Comparison of ENCODE assay signal across 1 cellular context in genomic region chr5:54844905-54845566, GRCh38.
A peak's percentile ranks its signal among the peaks of the same experiment; 100 is the strongest.
TF ChIP-seq lines count a peak whose summit lies in the region.

No MANE protein-coding gene starts in this region.

TF ChIP-seq in K562, 482 proteins besides CTCF, POLR2A, EP300 and RAD21 (continued from another document):
- TF ChIP-seq MGA (IDR thresholded peaks at IDR 0.05) (0 out of 2 replicates have a peak, but pooled peaks have one; percentile 11), EGR1 (conservative IDR thresholded peaks at IDR 0.05) (no peak), ATF3 (IDR thresholded peaks at IDR 0.05) (no peak), ATF3 (CRISPR knock-in tag; conservative IDR thresholded peaks at IDR 0.05) (no peak), SMC3 (conservative IDR thresholded peaks at IDR 0.05; ENCODE audit: insufficient read depth, low read depth, low read length) (peak; percentile 40; the same call in 1 of the 2 replicates), MNT (conservative IDR thresholded peaks at IDR 0.05) (peak in 1 of 2 experiments; percentile 32; a peak in 1 of 4 replicates), ZNF592 (IDR thresholded peaks at IDR 0.05) (0 out of 2 replicates have a peak, but pooled peaks have one; percentile 9), ETV5 (CRISPR knock-in tag; IDR thresholded peaks at IDR 0.05; ENCODE audit: low read depth) (no peak), ZNF507 (tag; conservative IDR thresholded peaks at IDR 0.05) (peak; percentile 86), DEAF1 (CRISPR knock-in tag; IDR thresholded peaks at IDR 0.05) (peak; percentile 60), YBX1 (IDR thresholded peaks at IDR 0.05) (no peak), CCAR2 (IDR thresholded peaks at IDR 0.05; ENCODE audit: low read depth, low read length) (no peak), ZBTB17 (CRISPR knock-in tag; IDR thresholded peaks at IDR 0.05) (peak; percentile 91)
